21 cellular contexts compared by ENCODE assay signal in genomic region chr6:144544266-144544830, GRCh38.
DNase-seq lines count a peak whose midpoint lies in the region; ATAC-seq and TF ChIP-seq lines count a peak whose summit lies in the region.
"Had no signal": no experiment of that assay in that cellular context is flagged by ENCODE, and none has a peak within 500 bp of the region (broad histone marks: within the 10 kb centered on the region; RNA-seq: fewer than 3 reads in every experiment).

No MANE protein-coding gene starts in this region.

- no peak overlapping the region for H3K27ac ChIP-seq in gastrocnemius medialis
- H3K27ac ChIP-seq: breast epithelium, dorsolateral prefrontal cortex, esophagus muscularis mucosa, neural progenitor cell, SJCRH30 had no signal

- peak overlapping the region; percentile 12 for H3K4me3 Mint-ChIP-seq in T-helper 17 cell
- no peak overlapping the region for H3K4me3 Mint-ChIP-seq in MCF 10A (ENCODE audit: unreplicated experiment)
- H3K4me3 Mint-ChIP-seq: activated CD4-positive, alpha-beta T cell treated with anti-CD3 and anti-CD28 coated beads, Interleukin-2, amount 10 ng/mL, durations not matched to agents 7 days and 5 days; B cell; neural progenitor cell had no signal

- H3K36me3 ChIP-seq in gastrocnemius medialis (peaks cover 0 to 38% of the 10 kb centered on the region in 2 donors), BE2C (no peaks in the 10 kb centered on the region)
- H3K36me3 ChIP-seq: neural progenitor cell had no signal

- intact Hi-C loops in gastrocnemius medialis (cut with DNase I; ENCODE audit: low total_unique reads) = no loop called here
- intact Hi-C loops in MCF 10A (cut with micrococcal nuclease) = no loop called here

- H3K36me3 Mint-ChIP-seq in T-helper 17 cell (ENCODE audit: low read depth) = peaks cover 32% of the 10 kb centered on the region
- peaks cover 34% of the 10 kb centered on the region for H3K36me3 Mint-ChIP-seq in MCF 10A (ENCODE audit: insufficient read depth, unreplicated experiment)

- H3K4me1 ChIP-seq in gastrocnemius medialis = no peaks in the 10 kb centered on the region
- no peaks in the 10 kb centered on the region; the same call in none of the 2 replicates for H3K4me1 ChIP-seq in BE2C
- H3K4me1 ChIP-seq: breast epithelium, neural progenitor cell, SJCRH30 had no signal

- ATAC-seq in GM21381 (IDR thresholded peaks at IDR 0.05; ENCODE audit: unreplicated experiment) = peak; percentile 54
- no peak for ATAC-seq in T-helper 17 cell
- ATAC-seq in gastrocnemius medialis = no peak

- no TSS peak for BruUV-seq in MCF 10A (replicated peaks; lab: Mats Ljungman, UMichigan)

- peaks cover 33% of the 10 kb centered on the region for H3K4me1 Mint-ChIP-seq in T-helper 17 cell
- H3K4me1 Mint-ChIP-seq in MCF 10A (ENCODE audit: insufficient read depth, unreplicated experiment) = peaks cover 7% of the 10 kb centered on the region
- H3K4me1 Mint-ChIP-seq: B cell, neural progenitor cell had no signal

- H3K9me3 ChIP-seq in T-helper 17 cell (ENCODE audit: control insufficient read depth, low read length, poor library complexity, severe bottlenecking) (no peaks in the 10 kb centered on the region), gastrocnemius medialis (no peaks in the 10 kb centered on the region), BE2C (no peaks in the 10 kb centered on the region)
- H3K9me3 ChIP-seq: breast epithelium, esophagus muscularis mucosa, SJCRH30 had no signal

- peaks cover 8% of the 10 kb centered on the region for H3K9me3 Mint-ChIP-seq in MCF 10A (ENCODE audit: unreplicated experiment)
- H3K9me3 Mint-ChIP-seq: activated CD4-positive, alpha-beta T cell treated with anti-CD3 and anti-CD28 coated beads, Interleukin-2, amount 10 ng/mL, durations not matched to agents 7 days and 5 days; neural progenitor cell had no signal

- DNase-seq in stimulated activated CD4-positive, alpha-beta T cell treated with anti-CD3 and anti-CD28 coated beads, Interleukin-4, amount 100 ng/mL, for 24 hours = peak; percentile 4
- DNase-seq in stimulated activated CD4-positive, alpha-beta T cell treated with anti-CD3 and anti-CD28 coated beads, Interleukin-12 subunit alpha, Interleukin-12 subunit beta, amount 100 ng/mL, for 4 hours = no peak
- DNase-seq in T-helper 17 cell = no peak
- DNase-seq in gastrocnemius medialis = no peak
- DNase-seq in NCI-H82 treated with DMSO at 0.1 percent for 48 hours (lab: John Stamatoyannopoulos, UW; ENCODE audit: unreplicated experiment) = no peak
- DNase-seq in MCF 10A (ENCODE audit: unreplicated experiment) = no peak
- DNase-seq in BE2C = no peak
- DNase-seq: activated CD4-positive, alpha-beta T cell treated with anti-CD3 and anti-CD28 coated beads, Interleukin-2, amount 10 ng/mL, durations not matched to agents 7 days and 5 days; dorsolateral prefrontal cortex; kidney; mesendoderm; NCI-H1930; NCI-H510A treated with DMSO at 0.1 percent for 48 hours; retina; SJCRH30; substantia nigra had no signal

- no peaks in the 10 kb centered on the region for H3K27me3 Mint-ChIP-seq in T-helper 17 cell
- no peaks in the 10 kb centered on the region for H3K27me3 Mint-ChIP-seq in MCF 10A (ENCODE audit: insufficient read depth, unreplicated experiment)
- H3K27me3 Mint-ChIP-seq: activated CD4-positive, alpha-beta T cell treated with anti-CD3 and anti-CD28 coated beads, Interleukin-2, amount 10 ng/mL, durations not matched to agents 7 days and 5 days; B cell had no signal

- TF ChIP-seq CTCF in gastrocnemius medialis (IDR thresholded peaks at IDR 0.05 in 4 of 5, conservative IDR thresholded peaks at IDR 0.05 in 1 of 5) (no peak), MCF 10A (IDR thresholded peaks at IDR 0.05; ENCODE audit: unreplicated experiment) (no peak), BE2C (IDR thresholded peaks at IDR 0.05; ENCODE audit: low read depth, low read length) (no peak)

- peak overlapping the region; percentile 92 for H3K27ac Mint-ChIP-seq in T-helper 17 cell
- H3K27ac Mint-ChIP-seq in MCF 10A (ENCODE audit: low read depth, unreplicated experiment) = no peak overlapping the region
- H3K27ac Mint-ChIP-seq: activated CD4-positive, alpha-beta T cell treated with anti-CD3 and anti-CD28 coated beads, Interleukin-2, amount 10 ng/mL, durations not matched to agents 7 days and 5 days; B cell; neural progenitor cell had no signal

- in situ Hi-C loops in gastrocnemius medialis (cut with MboI; ENCODE audit: low sequenced_read_pairs in 4 of 4) = no loop called here

- TF ChIP-seq POLR2A in gastrocnemius medialis (IDR thresholded peaks at IDR 0.05) = no peak

- POLR2A ChIA-PET in MCF 10A (lab: Yijun Ruan, JAX) = interaction anchor here (0.7 kb wide), 1 partner anchor 19 kb away, joined by 3 read pairs; no protein-coding TSS in a partner anchor

- CTCF ChIA-PET in MCF 10A (lab: Yijun Ruan, JAX) = interaction anchor here (0.8 kb wide), 1 partner anchor 9 kb away, joined by 3 read pairs; no protein-coding TSS in a partner anchor

- no peak overlapping the region for H3K4me3 ChIP-seq in gastrocnemius medialis
- H3K4me3 ChIP-seq in BE2C (ENCODE audit: low read depth, low read length) = no peak overlapping the region
- H3K4me3 ChIP-seq: breast epithelium, dorsolateral prefrontal cortex, esophagus muscularis mucosa, neural progenitor cell, SJCRH30 had no signal

- H3K27me3 ChIP-seq in gastrocnemius medialis (no peaks in the 10 kb centered on the region), BE2C (no peaks in the 10 kb centered on the region)
- H3K27me3 ChIP-seq: breast epithelium, dorsolateral prefrontal cortex, esophagus muscularis mucosa, neural progenitor cell, SJCRH30 had no signal
